In genomic region chr1:112700290-112701226, GRCh38 we compare ENCODE assay signal across 8 cellular contexts. TPM values are rescaled to one million over a fixed set of nuclear protein-coding genes. Genes with fewer than 3 reads are reported as not detected.
DNase-seq lines count a peak whose midpoint lies in the region; ATAC-seq and TF ChIP-seq lines count a peak whose summit lies in the region.

No MANE protein-coding gene starts in this region.

- peak overlapping the region; percentile 97 for H3K4me2 ChIP-seq in BLaER1
- no peak overlapping the region for H3K4me2 ChIP-seq in neuronal stem cell (ENCODE audit: insufficient read depth, low read length, poor library complexity, severe bottlenecking)

- H3K9me3 ChIP-seq in BLaER1, result no peaks in the 10 kb centered on the region
- H3K9me3 ChIP-seq in neuronal stem cell (replicated peaks in 1 of 2; ENCODE audit: control insufficient read depth in 2 of 2, insufficient read depth in 1 of 2, low read depth in 1 of 2, low read length in 2 of 2), result no peaks in the 10 kb centered on the region

- DNase-seq in Jurkat, Clone E6-1 (ENCODE audit: low read depth, low spot score), result peak; percentile 70
- DNase-seq in RWPE1 (ENCODE audit: low spot score), result peak; percentile 84
- peak; percentile 66 for DNase-seq in activated naive CD4-positive, alpha-beta T cell treated with Interleukin-2 at 50 U/mL for 16 hours
- DNase-seq in foreskin melanocyte, result peak; percentile 84
- DNase-seq in neuronal stem cell (ENCODE audit: low spot score), result no peak

- no CpG with 5 or more reads among the region's 7 CpGs for WGBS in neuronal stem cell (ENCODE audit: extremely low coverage in 2 of 2, insufficient read length in 2 of 2, insufficient replicate concordance in 1 of 2), 2 donors

- H2BK12ac ChIP-seq in neuronal stem cell (ENCODE audit: low read length), result no peak overlapping the region

- H3K27me3 ChIP-seq in BLaER1 (no peaks in the 10 kb centered on the region), neuronal stem cell (ENCODE audit: control insufficient read depth in 3 of 3, insufficient read depth in 3 of 3, low read depth in 1 of 3, low read length in 3 of 3) (no peaks in the 10 kb centered on the region)

- H2BK15ac ChIP-seq in neuronal stem cell (ENCODE audit: low read length), result no peak overlapping the region

- POLR2A ChIA-PET in RWPE1 (lab: Yijun Ruan, JAX; ENCODE audit: low non-redundant PET), result no interaction called here

- H2BK120ac ChIP-seq in neuronal stem cell (ENCODE audit: low read depth, low read length), result no peak overlapping the region

- no peaks in the 10 kb centered on the region for H4K20me1 ChIP-seq in BLaER1

- no peaks in the 10 kb centered on the region for H3K79me1 ChIP-seq in neuronal stem cell (ENCODE audit: low read depth, low read length)

- CTCF ChIA-PET in RWPE1 (lab: Yijun Ruan, JAX), result interaction anchor here (0.6 kb wide), 2 partner anchors 27 to 94 kb away, joined by 3 read pairs; no protein-coding TSS in a partner anchor

- ATAC-seq in GM19397 (IDR thresholded peaks at IDR 0.05; ENCODE audit: unreplicated experiment), result peak; percentile 45

- no peak overlapping the region for H2AFZ ChIP-seq in neuronal stem cell (ENCODE audit: low read length)

- TF ChIP-seq CTCF in RWPE1 (conservative IDR thresholded peaks at IDR 0.05; ENCODE audit: low read depth), result no peak

- H3K4me1 ChIP-seq in BLaER1, result peaks cover 79% of the 10 kb centered on the region
- H3K4me1 ChIP-seq in neuronal stem cell (ENCODE audit: control insufficient read depth in 2 of 2, insufficient read depth in 1 of 2, low read depth in 1 of 2, low read length in 2 of 2), result peaks cover 18 to 28% of the 10 kb centered on the region in 2 donors

- H4K8ac ChIP-seq in neuronal stem cell (ENCODE audit: low read depth, low read length), result no peak overlapping the region

- no peak overlapping the region for H2AK5ac ChIP-seq in neuronal stem cell (ENCODE audit: low read depth, low read length)

- no peak overlapping the region for H3K18ac ChIP-seq in neuronal stem cell (ENCODE audit: low read length)

- peak overlapping the region; percentile 79 for H3K9ac ChIP-seq in BLaER1
- no peak overlapping the region for H3K9ac ChIP-seq in neuronal stem cell (ENCODE audit: low read depth, low read length, poor library complexity)

- H3K14ac ChIP-seq in neuronal stem cell (ENCODE audit: low read length), result no peak overlapping the region

- H3K4me3 ChIP-seq in BLaER1, result peak overlapping the region; percentile 45
- no peak overlapping the region for H3K4me3 ChIP-seq in Jurkat, Clone E6-1 (ENCODE audit: low read length)
- no peak overlapping the region for H3K4me3 ChIP-seq in neuronal stem cell (ENCODE audit: low read length in 2 of 2)

- peaks cover 51% of the 10 kb centered on the region for H3K36me3 ChIP-seq in BLaER1
- H3K36me3 ChIP-seq in neuronal stem cell (replicated peaks in 1 of 2; ENCODE audit: control insufficient read depth in 2 of 2, insufficient read depth in 2 of 2, low read length in 2 of 2), result peaks cover 38 to 86% of the 10 kb centered on the region in 2 donors

- H3K27ac ChIP-seq in BLaER1 (peak overlapping the region; percentile 92), RWPE1 (peak overlapping the region; percentile 96), neuronal stem cell (replicated peaks; ENCODE audit: low read length) (no peak overlapping the region), temporal lobe (ENCODE audit: low read depth, low read length) (peak overlapping the region; percentile 70)

- peak overlapping the region; percentile 1 for H3K23ac ChIP-seq in neuronal stem cell (ENCODE audit: low read depth, low read length, poor library complexity)

- H3K4ac ChIP-seq in neuronal stem cell (ENCODE audit: low read length), result no peak overlapping the region

- H2BK5ac ChIP-seq in neuronal stem cell (ENCODE audit: low read length), result no peak overlapping the region

- H4K91ac ChIP-seq in neuronal stem cell (ENCODE audit: low read depth, low read length, poor library complexity), result no peak overlapping the region

RNA-seq across cellular contexts. Expression of gene RHOC, which starts 6.4 kb away (rescaled TPM):
- polyA plus RNA-seq in Jurkat, Clone E6-1 (2012; ENCODE audit: insufficient read depth, insufficient read length), result 216 TPM
- polyA plus RNA-seq in neuronal stem cell (2013, experiment 1 of 2), result 62.8 TPM
- polyA plus RNA-seq in neuronal stem cell (2013, experiment 2 of 2), result 63.2 TPM
- total RNA-seq in temporal lobe, result 26.3 TPM

RNA-seq across cellular contexts. Expression of gene PPM1J, which starts 14.6 kb away (rescaled TPM):
- 1.5 TPM for polyA plus RNA-seq in Jurkat, Clone E6-1 (2012; ENCODE audit: insufficient read depth, insufficient read length)
- 3.8 TPM for polyA plus RNA-seq in neuronal stem cell (2013, experiment 1 of 2)
- 3.8 TPM for polyA plus RNA-seq in neuronal stem cell (2013, experiment 2 of 2)
- 4.9 TPM for total RNA-seq in temporal lobe

RNA-seq across cellular contexts. Expression of gene MOV10, which starts 26.1 kb away (rescaled TPM):
- polyA plus RNA-seq in Jurkat, Clone E6-1 (2012; ENCODE audit: insufficient read depth, insufficient read length), result 123 TPM
- 58.9 TPM for polyA plus RNA-seq in neuronal stem cell (2013, experiment 1 of 2)
- polyA plus RNA-seq in neuronal stem cell (2013, experiment 2 of 2), result 58.7 TPM
- total RNA-seq in temporal lobe, result 3.7 TPM
